Comparison of ENCODE assay signal across 8 cellular contexts in genomic region chr11:67572747-67573419, GRCh38. TPM values are rescaled to one million over a fixed set of nuclear protein-coding genes. Genes with fewer than 3 reads are reported as not detected.
DNase-seq lines count a peak whose midpoint lies in the region; ATAC-seq and TF ChIP-seq lines count a peak whose summit lies in the region.

No MANE protein-coding gene starts in this region.

- H3K79me2 ChIP-seq in KMS-11 (ENCODE audit: insufficient read depth, low read depth), result no peaks in the 10 kb centered on the region

- H3K4me3 ChIP-seq in KMS-11 (IDR thresholded peaks at IDR 0.05; ENCODE audit: insufficient read depth, low read depth, low read length) (no peak overlapping the region), choroid plexus epithelial cell (ENCODE audit: low read depth, low read length) (no peak overlapping the region), lung (no peak overlapping the region)

- DNase-seq in EH (ENCODE audit: low read depth) (peak; percentile 65), RKO (ENCODE audit: low spot score) (peak; percentile 73), choroid plexus epithelial cell (ENCODE audit: low read depth) (peak; percentile 70), lung (ENCODE audit: low spot score) (peak; percentile 67), NCI-H1694 treated with DMSO at 0.1 percent for 48 hours (lab: John Stamatoyannopoulos, UW) (no peak)

- H3K27me3 ChIP-seq in KMS-11 (ENCODE audit: insufficient read depth, low read depth) (peaks cover 5% of the 10 kb centered on the region; the same call in 1 of the 2 replicates), lung (ENCODE audit: control insufficient read depth, insufficient read depth) (no peaks in the 10 kb centered on the region)

- H3K9ac ChIP-seq in KMS-11, result no peak overlapping the region

- H3K27ac ChIP-seq in KMS-11 (no peak overlapping the region), lung (ENCODE audit: low read depth in 1 of 2, low read length in 1 of 2) (no peak overlapping the region)

- WGBS in lung, 2 donors, result 56 to 72% methylated on average over 21 of the region's 21 CpGs

- H3K9me3 ChIP-seq in lung (ENCODE audit: control insufficient read depth in 2 of 2, insufficient read depth in 1 of 2, low read length in 1 of 2), result no peaks in the 10 kb centered on the region

- H3K4me2 ChIP-seq in KMS-11, result no peak overlapping the region

- ATAC-seq in lung (ENCODE audit: insufficient read depth, low FRiP score), result no peak
- no peak for ATAC-seq in GM21367 (IDR thresholded peaks at IDR 0.05; ENCODE audit: unreplicated experiment)
- no peak for ATAC-seq in GM18520 (IDR thresholded peaks at IDR 0.05; ENCODE audit: unreplicated experiment)

- TF ChIP-seq CTCF in KMS-11 (conservative IDR thresholded peaks at IDR 0.05; ENCODE audit: low read depth, low read length), result peak; percentile 64
- TF ChIP-seq CTCF in choroid plexus epithelial cell (conservative IDR thresholded peaks at IDR 0.05; ENCODE audit: low read depth, low read length), result peak; percentile 80
- peak; percentile 74 for TF ChIP-seq CTCF in lung (IDR thresholded peaks at IDR 0.05; ENCODE audit: control extremely low read depth, extremely low read depth)

- H3K36me3 ChIP-seq in KMS-11 (ENCODE audit: insufficient read depth) (no peaks in the 10 kb centered on the region), lung (ENCODE audit: control insufficient read depth in 2 of 2, insufficient read depth in 2 of 2, low read length in 2 of 2) (no peaks in the 10 kb centered on the region)

- no peaks in the 10 kb centered on the region for H4K20me1 ChIP-seq in KMS-11 (ENCODE audit: insufficient read depth)

- H2AFZ ChIP-seq in KMS-11 (ENCODE audit: low read depth), result 0 out of 2 replicates have a peak overlapping the region, but pooled peaks have one; percentile 3

- H3K4me1 ChIP-seq in KMS-11 (ENCODE audit: low read depth, poor library complexity, severe bottlenecking) (no peaks in the 10 kb centered on the region), lung (ENCODE audit: control insufficient read depth in 2 of 2, insufficient read depth in 2 of 2, low read length in 2 of 2) (peaks cover 0 to 2% of the 10 kb centered on the region in 2 donors)

RNA-seq across cellular contexts. Expression of gene GSTP1, which starts 10.7 kb away (rescaled TPM):
- 100 to 1,000 TPM; 632 to 928 TPM for total RNA-seq in lung
- 1,000 to 10,000 TPM; 1,119 to 2,206 TPM for polyA plus RNA-seq in lung

RNA-seq across cellular contexts. Expression of gene NDUFV1, which starts 33.9 kb away (rescaled TPM):
- 100 to 1,000 TPM; 144 to 191 TPM for total RNA-seq in lung
- 100 to 1,000 TPM; 113 to 137 TPM for polyA plus RNA-seq in lung

RNA-seq across cellular contexts. Expression of gene CABP2, which starts 49.6 kb away (rescaled TPM):
- total RNA-seq in lung, result not detected
- not detected for polyA plus RNA-seq in lung

RNA-seq across cellular contexts. Expression of gene NUDT8, which starts 56.9 kb away (rescaled TPM):
- 10 to 100 TPM in 1 of 2 donors, 1 to 10 TPM in 1; 6.3 to 19.9 TPM for total RNA-seq in lung
- 10 to 100 TPM; 12.1 to 22.3 TPM for polyA plus RNA-seq in lung
